In genomic region chr3:133942761-133943535, GRCh38 we compare ENCODE assay signal across 11 cellular contexts. TPM values are rescaled to one million over a fixed set of nuclear protein-coding genes. Genes with fewer than 3 reads are reported as not detected.
DNase-seq lines count a peak whose midpoint lies in the region; ATAC-seq and TF ChIP-seq lines count a peak whose summit lies in the region.
"Had no signal": no experiment of that assay in that cellular context is flagged by ENCODE, and none has a peak within 500 bp of the region (broad histone marks: within the 10 kb centered on the region; RNA-seq: fewer than 3 reads in every experiment).

No MANE protein-coding gene starts in this region.

- intact Hi-C loops in activated CD4-positive, alpha-beta T cell treated with anti-CD3 and anti-CD28 coated beads, Interleukin-2, amount 10 ng/mL, durations not matched to agents 24 days and 14 days (cut with micrococcal nuclease) = no loop called here
- intact Hi-C loops in PC-3 (cut with micrococcal nuclease) = no loop called here

- H3K36me3 Mint-ChIP-seq in activated CD4-positive, alpha-beta T cell treated with anti-CD3 and anti-CD28 coated beads, Interleukin-2, amount 10 ng/mL, durations not matched to agents 24 days and 14 days (ENCODE audit: low read depth) = no peaks in the 10 kb centered on the region
- H3K36me3 Mint-ChIP-seq in natural killer cell treated with Interleukin-12 subunit alpha and Interleukin-12 subunit beta and Interleukin-15 and Interleukin-18, amount 100 ng/mL, for 72 hours = no peaks in the 10 kb centered on the region

- ATAC-seq in PC-3 = no peak; the same call in 1 of the 2 replicates
- ATAC-seq in natural killer cell treated with Interleukin-12 subunit alpha and Interleukin-12 subunit beta and Interleukin-15 and Interleukin-18, amount 100 ng/mL, for 72 hours = no peak

- BruUV-seq in PC-3 (replicated peaks; lab: Mats Ljungman, UMichigan) = no TSS peak

- H3K9ac ChIP-seq in PC-3 (ENCODE audit: low read length) = no peak overlapping the region

- TF ChIP-seq POLR2A in suprapubic skin (IDR thresholded peaks at IDR 0.05) = no peak

- H3K27me3 Mint-ChIP-seq in activated CD4-positive, alpha-beta T cell treated with anti-CD3 and anti-CD28 coated beads, Interleukin-2, amount 10 ng/mL, durations not matched to agents 24 days and 14 days = peaks cover 5% of the 10 kb centered on the region
- H3K27me3 Mint-ChIP-seq in natural killer cell treated with Interleukin-12 subunit alpha and Interleukin-12 subunit beta and Interleukin-15 and Interleukin-18, amount 100 ng/mL, for 72 hours = peaks cover 11 to 12% of the 10 kb centered on the region in 2 donors

- H3K27me3 ChIP-seq in PC-3 (ENCODE audit: low read length) (0 out of 2 replicates have a peak, but pooled peaks cover 7% of the 10 kb centered on the region), esophagus (ENCODE audit: control insufficient read depth in 1 of 2, insufficient read depth in 2 of 2, low read length in 2 of 2) (no peaks in the 10 kb centered on the region), suprapubic skin (no peaks in the 10 kb centered on the region)
- H3K27me3 ChIP-seq: tibial artery had no signal

- H3K4me3 Mint-ChIP-seq in activated CD4-positive, alpha-beta T cell treated with anti-CD3 and anti-CD28 coated beads, Interleukin-2, amount 10 ng/mL, durations not matched to agents 24 days and 14 days = peak overlapping the region; percentile 27
- H3K4me3 Mint-ChIP-seq in natural killer cell treated with Interleukin-12 subunit alpha and Interleukin-12 subunit beta and Interleukin-15 and Interleukin-18, amount 100 ng/mL, for 72 hours = no peak overlapping the region

- CTCF ChIA-PET in PC-3 (lab: Charles Lee) = no interaction called here

- H4K20me1 ChIP-seq in PC-3 (ENCODE audit: low read length) = 0 out of 2 replicates have a peak, but pooled peaks cover 8% of the 10 kb centered on the region

- no peak overlapping the region for H3K27ac Mint-ChIP-seq in activated CD4-positive, alpha-beta T cell treated with anti-CD3 and anti-CD28 coated beads, Interleukin-2, amount 10 ng/mL, durations not matched to agents 24 days and 14 days
- H3K27ac Mint-ChIP-seq in natural killer cell treated with Interleukin-12 subunit alpha and Interleukin-12 subunit beta and Interleukin-15 and Interleukin-18, amount 100 ng/mL, for 72 hours = peak overlapping the region in 1 of 2 donors; percentile 12

- H3K4me1 ChIP-seq in PC-3 (ENCODE audit: insufficient read depth, low read length) = peaks cover 32% of the 10 kb centered on the region
- peaks cover 3 to 17% of the 10 kb centered on the region in 2 donors for H3K4me1 ChIP-seq in esophagus (ENCODE audit: control insufficient read depth in 2 of 2, insufficient read depth in 2 of 2, low read length in 1 of 2)
- H3K4me1 ChIP-seq in suprapubic skin = peaks cover 55% of the 10 kb centered on the region

- no peak overlapping the region for H3K27ac ChIP-seq in PC-3 (ENCODE audit: low read length)
- H3K27ac ChIP-seq in esophagus (ENCODE audit: low read depth in 2 of 2, low read length in 1 of 2) = peak overlapping the region; percentile 14 to 17
- peak overlapping the region; percentile 79 for H3K27ac ChIP-seq in suprapubic skin
- H3K27ac ChIP-seq: epithelial cell of prostate, psoas muscle had no signal

- no peaks in the 10 kb centered on the region for H3K79me2 ChIP-seq in PC-3 (ENCODE audit: low read length)

- POLR2A ChIA-PET in PC-3 (lab: Charles Lee; ENCODE audit: unreplicated experiment) = no interaction called here

- no peak overlapping the region for H3K4me3 ChIP-seq in PC-3 (ENCODE audit: low read length)
- H3K4me3 ChIP-seq in esophagus (ENCODE audit: low read depth in 1 of 2, low read length in 2 of 2) = no peak overlapping the region
- H3K4me3 ChIP-seq in suprapubic skin = no peak overlapping the region
- H3K4me3 ChIP-seq: psoas muscle, tibial artery had no signal

- no peak for TF ChIP-seq EP300 in suprapubic skin (IDR thresholded peaks at IDR 0.05)

- H3K4me2 ChIP-seq in PC-3 (ENCODE audit: low read length) = 0 out of 2 replicates have a peak overlapping the region, but pooled peaks have one; percentile 5

- no peaks in the 10 kb centered on the region for H3K36me3 ChIP-seq in PC-3 (ENCODE audit: low read depth, low read length)
- H3K36me3 ChIP-seq in esophagus (ENCODE audit: control insufficient read depth in 2 of 2, insufficient read depth in 2 of 2, low read length in 1 of 2) = no peaks in the 10 kb centered on the region
- H3K36me3 ChIP-seq in suprapubic skin = no peaks in the 10 kb centered on the region
- H3K36me3 ChIP-seq: tibial artery had no signal

- peaks cover 10% of the 10 kb centered on the region for H3K4me1 Mint-ChIP-seq in activated CD4-positive, alpha-beta T cell treated with anti-CD3 and anti-CD28 coated beads, Interleukin-2, amount 10 ng/mL, durations not matched to agents 24 days and 14 days
- H3K4me1 Mint-ChIP-seq in natural killer cell treated with Interleukin-12 subunit alpha and Interleukin-12 subunit beta and Interleukin-15 and Interleukin-18, amount 100 ng/mL, for 72 hours (ENCODE audit: low read depth in 2 of 2) = peaks cover 6% of the 10 kb centered on the region in 2 donors

- no peaks in the 10 kb centered on the region for H3F3A ChIP-seq in PC-3 (ENCODE audit: low read length, unreplicated experiment)

- no peaks in the 10 kb centered on the region for H3K9me2 ChIP-seq in PC-3 (replicated peaks; ENCODE audit: low read length)

- DNase-seq in activated CD4-positive, alpha-beta T cell treated with anti-CD3 and anti-CD28 coated beads, Interleukin-2, amount 10 ng/mL, durations not matched to agents 24 days and 14 days = no peak
- no peak for DNase-seq in activated CD4-positive, alpha-beta T cell treated with anti-CD3 and anti-CD28 coated beads, Interleukin-2, amount 50 U/mL, for 48 hours
- DNase-seq in PC-3 (no peak), suprapubic skin (ENCODE audit: low spot score in 2 of 2) (peak; percentile 24 to 44), NCI-H524 treated with DMSO at 0.1 percent for 48 hours (lab: John Stamatoyannopoulos, UW) (no peak), NCI-H526 (lab: John Stamatoyannopoulos, UW) (no peak)
- no peak for DNase-seq in natural killer cell treated with Interleukin-12 subunit alpha and Interleukin-12 subunit beta and Interleukin-15 and Interleukin-18, amount 100 ng/mL, for 72 hours (ENCODE audit: low spot score)
- DNase-seq: psoas muscle had no signal

- TF ChIP-seq CTCF in PC-3 (conservative IDR thresholded peaks at IDR 0.05; ENCODE audit: low read depth, low read length) (no peak), suprapubic skin (IDR thresholded peaks at IDR 0.05) (no peak)

- H3K9me3 ChIP-seq in PC-3 (ENCODE audit: low read length) = no peaks in the 10 kb centered on the region
- no peaks in the 10 kb centered on the region for H3K9me3 ChIP-seq in esophagus (ENCODE audit: control insufficient read depth in 2 of 2, insufficient read depth in 1 of 2, low read depth in 1 of 2, low read length in 1 of 2)
- no peaks in the 10 kb centered on the region for H3K9me3 ChIP-seq in suprapubic skin
- H3K9me3 ChIP-seq: psoas muscle, tibial artery had no signal

- 82 to 83% methylated on average over 3 of the region's 3 CpGs for WGBS in esophagus, 2 donors
- WGBS in suprapubic skin = 77% methylated on average over 3 of the region's 3 CpGs

- H3K9me3 Mint-ChIP-seq in activated CD4-positive, alpha-beta T cell treated with anti-CD3 and anti-CD28 coated beads, Interleukin-2, amount 10 ng/mL, durations not matched to agents 24 days and 14 days = no peaks in the 10 kb centered on the region
- no peaks in the 10 kb centered on the region for H3K9me3 Mint-ChIP-seq in natural killer cell treated with Interleukin-12 subunit alpha and Interleukin-12 subunit beta and Interleukin-15 and Interleukin-18, amount 100 ng/mL, for 72 hours

- H2AFZ ChIP-seq in PC-3 (ENCODE audit: low read length) = no peak overlapping the region

RNA-seq across cellular contexts. Expression of gene RAB6B, which starts 47.3 kb away (rescaled TPM):
- total RNA-seq in activated CD4-positive, alpha-beta T cell treated with anti-CD3 and anti-CD28 coated beads, Interleukin-2, amount 10 ng/mL, durations not matched to agents 24 days and 14 days = 0.07 and 0.14 TPM in 2 replicates
- total RNA-seq in PC-3 (2014; rRNA removed) (0.22 and 0.75 TPM in 2 replicates), suprapubic skin (1 to 10 TPM in 1 of 4 donors, under 1 TPM in 3; 0.34 to 1.3 (median 0.83) TPM)
- polyA plus RNA-seq in esophagus = 1 to 10 TPM in 1 of 2 donors, under 1 TPM in 1; 0.57 to 1.3 TPM
- under 1 TPM; 0.21 to 0.81 TPM for total RNA-seq in natural killer cell treated with Interleukin-12 subunit alpha and Interleukin-12 subunit beta and Interleukin-15 and Interleukin-18, amount 100 ng/mL, for 72 hours

Comparison
In these comparisons a context has a peak if more than half of its experiments do, and no peak if none do; other contexts are left out.
1. DNase-seq: peak in suprapubic skin (2 of 2); none in activated CD4-positive, alpha-beta T cell treated with anti-CD3 and anti-CD28 coated beads, Interleukin-2, amount 10 ng/mL, durations not matched to agents 24 days and 14 days (single experiment), activated CD4-positive, alpha-beta T cell treated with anti-CD3 and anti-CD28 coated beads, Interleukin-2, amount 50 U/mL, for 48 hours (0 of 2), PC-3 (single experiment), NCI-H524 treated with DMSO at 0.1 percent for 48 hours (single experiment), natural killer cell treated with Interleukin-12 subunit alpha and Interleukin-12 subunit beta and Interleukin-15 and Interleukin-18, amount 100 ng/mL, for 72 hours (single experiment) and NCI-H526 (0 of 2).